Comparison of ENCODE assay signal across 1 cellular context in genomic region chr6:2780109-2780730, GRCh38.
A peak's percentile ranks its signal among the peaks of the same experiment; 100 is the strongest.
TF ChIP-seq lines count a peak whose summit lies in the region.

No MANE protein-coding gene starts in this region.

TF ChIP-seq in HepG2, 621 proteins besides CTCF, POLR2A, EP300 and RAD21:
- TF ChIP-seq CHD2 (IDR thresholded peaks at IDR 0.05; ENCODE audit: low read depth, low read length) (no peak), ZNF280B (CRISPR knock-in tag; IDR thresholded peaks at IDR 0.05; ENCODE audit: borderline replicate concordance) (no peak), ARID3A (IDR thresholded peaks at IDR 0.05; ENCODE audit: low read depth, low read length) (no peak), TSC22D2 (CRISPR knock-in tag; IDR thresholded peaks at IDR 0.05; ENCODE audit: borderline replicate concordance) (no peak), XBP1 (CRISPR knock-in tag; IDR thresholded peaks at IDR 0.05) (no peak), NFIB (CRISPR knock-in tag; IDR thresholded peaks at IDR 0.05; ENCODE audit: borderline replicate concordance) (0 out of 2 replicates have a peak, but pooled peaks have one; percentile 45), ZNF12 (CRISPR knock-in tag; IDR thresholded peaks at IDR 0.05) (no peak)
